ENCODE assay signal across 22 cellular contexts in genomic region chr7:71349583-71350481, GRCh38.
"Had no signal": no experiment of that assay in that cellular context is flagged by ENCODE, and none has a peak within 500 bp of the region (broad histone marks: within the 10 kb centered on the region; RNA-seq: fewer than 3 reads in every experiment).

No MANE protein-coding gene starts in this region.

- H3K27me3 ChIP-seq: cardiac muscle cell, right lobe of liver, upper lobe of left lung had no signal

- H3K36me3 ChIP-seq: cardiac muscle cell, right lobe of liver, thoracic aorta, upper lobe of left lung had no signal

- H3K79me2 ChIP-seq: parathyroid adenoma had no signal

- H3K9ac ChIP-seq: parathyroid adenoma had no signal

- H3K27ac ChIP-seq: cardiac muscle cell, parathyroid adenoma, right lobe of liver, thoracic aorta, upper lobe of left lung had no signal

- H3K4me1 ChIP-seq: parathyroid adenoma, right lobe of liver had no signal

- H3K9me3 ChIP-seq: right lobe of liver, thoracic aorta had no signal

- H3K4me3 ChIP-seq: cardiac muscle cell, right lobe of liver, thoracic aorta, upper lobe of left lung had no signal

- H2AFZ ChIP-seq: parathyroid adenoma had no signal

- DNase-seq: activated CD4-positive, alpha-beta T cell treated with anti-CD3 and anti-CD28 coated beads for 4 hours; activated CD4-positive, alpha-beta T cell treated with anti-CD3 and anti-CD28 coated beads, Interleukin-2, amount 50 U/mL, for 48 hours; activated CD4-positive, CD25-positive, alpha-beta regulatory T cell; activated CD8-positive, alpha-beta memory T cell treated with anti-CD3 and anti-CD28 coated beads, Interleukin-2, amount 50 U/mL, for 48 hours; activated naive CD4-positive, alpha-beta T cell treated with anti-CD3 and anti-CD28 coated beads for 36 hours; activated naive CD8-positive, alpha-beta T cell treated with anti-CD3 and anti-CD28 coated beads, Interleukin-2, amount 10 ng/mL, durations not matched to agents 7 days and 5 days; activated T-cell treated with anti-CD3 and anti-CD28 coated beads, Interleukin-2, amount 50 U/mL, for 48 hours; amniotic stem cell; effector CD4-positive, alpha-beta T cell; foreskin melanocyte; glutamatergic neuron; hippocampal formation; nephron progenitor cell; right lobe of liver; stimulated activated CD4-positive, alpha-beta T cell treated with anti-CD3 and anti-CD28 coated beads, Interleukin-4, amount 100 ng/mL, for 1 hour; stimulated activated naive CD4-positive, alpha-beta T cell; SW 1271; T-helper 17 cell; upper lobe of left lung had no signal
